In the genomic region with DNA sequence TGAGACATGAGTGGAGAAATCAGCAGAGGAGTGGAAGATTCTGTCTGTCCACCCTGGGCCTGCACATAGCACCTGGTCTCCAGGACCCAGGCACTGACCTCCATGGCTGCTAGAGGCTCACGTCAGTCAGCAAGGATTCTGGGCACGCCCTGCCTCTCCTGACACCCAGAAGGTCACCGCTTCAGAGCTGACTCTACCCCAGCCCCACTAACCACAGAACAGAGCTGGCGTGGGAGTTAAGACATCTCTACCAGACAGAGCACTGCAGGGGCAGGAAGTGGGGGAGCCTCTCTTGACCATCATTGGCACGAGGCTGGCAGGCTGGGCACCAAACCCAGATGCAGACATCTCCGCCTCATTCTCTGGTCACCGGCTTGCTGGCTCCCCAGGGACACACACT, we compare ENCODE assay signal across 8 cellular contexts. TPM values are rescaled to one million over a fixed set of nuclear protein-coding genes. Genes with fewer than 3 reads are reported as not detected.
DNase-seq lines count a peak whose midpoint lies in the region; ATAC-seq and TF ChIP-seq lines count a peak whose summit lies in the region.
"Had no signal": no experiment of that assay in that cellular context is flagged by ENCODE, and none has a peak within 500 bp of the region (broad histone marks: within the 10 kb centered on the region; RNA-seq: fewer than 3 reads in every experiment).

No MANE protein-coding gene starts in this region.

- H3K9me3 ChIP-seq in smooth muscle cell (replicated peaks; ENCODE audit: low read depth), result no peaks in the 10 kb centered on the region
- no peaks in the 10 kb centered on the region for H3K9me3 ChIP-seq in upper lobe of left lung

- peaks cover 27% of the 10 kb centered on the region for H3K4me1 Mint-ChIP-seq in activated T-helper 2 cell treated with anti-CD3 and anti-CD28 coated beads, Interferon-gamma antibody, Interleukin-2, Interleukin-4, amounts not matched to agents 10 μg/mL and 5 μg/mL and 100 μg/mL, durations not matched to agents 14 hours and 24 hours and 36 hours (ENCODE audit: low read depth)

- H3K9ac ChIP-seq in smooth muscle cell (ENCODE audit: low read depth), result no peak overlapping the region

- H3K27ac Mint-ChIP-seq in activated T-helper 2 cell treated with anti-CD3 and anti-CD28 coated beads, Interferon-gamma antibody, Interleukin-2, Interleukin-4, amounts not matched to agents 10 μg/mL and 5 μg/mL and 100 μg/mL, durations not matched to agents 14 hours and 24 hours and 36 hours, result peak overlapping the region; percentile 17

- no peaks in the 10 kb centered on the region for H3K36me3 ChIP-seq in smooth muscle cell (ENCODE audit: low read depth)
- no peaks in the 10 kb centered on the region for H3K36me3 ChIP-seq in upper lobe of left lung

- H3K36me3 Mint-ChIP-seq in activated T-helper 2 cell treated with anti-CD3 and anti-CD28 coated beads, Interferon-gamma antibody, Interleukin-2, Interleukin-4, amounts not matched to agents 10 μg/mL and 5 μg/mL and 100 μg/mL, durations not matched to agents 14 hours and 24 hours and 36 hours (ENCODE audit: low read depth), result peaks cover 50% of the 10 kb centered on the region

- H3K79me2 ChIP-seq in smooth muscle cell (ENCODE audit: low read depth), result peaks cover 6% of the 10 kb centered on the region

- in situ Hi-C loops in GM13977 (cut with MboI; ENCODE audit: low pct_unique_long_range_greater_than_20kb, low sequenced_read_pairs, unreplicated experiment), result no loop called here

- intact Hi-C loops in activated T-helper 2 cell treated with anti-CD3 and anti-CD28 coated beads, Interferon-gamma antibody, Interleukin-2, Interleukin-4, amounts not matched to agents 10 μg/mL and 5 μg/mL and 100 μg/mL, durations not matched to agents 14 hours and 24 hours and 36 hours (cut with micrococcal nuclease), result no loop called here

- H3K4me2 ChIP-seq in smooth muscle cell, result peak overlapping the region; percentile 48

- WGBS in smooth muscle cell (ENCODE audit: low lambda C conversion rate), result 54% methylated on average over 7 of the region's 7 CpGs
- WGBS in upper lobe of left lung, 2 donors, result 51 to 74% methylated on average over 4 to 7 of the region's 7 CpGs

- H3K9me3 Mint-ChIP-seq in activated T-helper 2 cell treated with anti-CD3 and anti-CD28 coated beads, Interferon-gamma antibody, Interleukin-2, Interleukin-4, amounts not matched to agents 10 μg/mL and 5 μg/mL and 100 μg/mL, durations not matched to agents 14 hours and 24 hours and 36 hours, result no peaks in the 10 kb centered on the region

- H3K27me3 ChIP-seq in smooth muscle cell (ENCODE audit: low read depth), result no peaks in the 10 kb centered on the region
- H3K27me3 ChIP-seq in upper lobe of left lung, result peaks cover 0 to 5% (median 0%) of the 10 kb centered on the region in 4 donors

- H3K27me3 Mint-ChIP-seq in activated T-helper 2 cell treated with anti-CD3 and anti-CD28 coated beads, Interferon-gamma antibody, Interleukin-2, Interleukin-4, amounts not matched to agents 10 μg/mL and 5 μg/mL and 100 μg/mL, durations not matched to agents 14 hours and 24 hours and 36 hours (ENCODE audit: low read depth), result no peaks in the 10 kb centered on the region

- no peak overlapping the region for H2AFZ ChIP-seq in smooth muscle cell (ENCODE audit: low read depth)

- H3K4me3 ChIP-seq in smooth muscle cell, result no peak overlapping the region
- peak overlapping the region in 2 of 4 donors; percentile 69 to 78 for H3K4me3 ChIP-seq in upper lobe of left lung

- peaks cover 16% of the 10 kb centered on the region for H4K20me1 ChIP-seq in smooth muscle cell (ENCODE audit: low read depth)

- peak overlapping the region; percentile 77 for H3K4me3 Mint-ChIP-seq in activated T-helper 2 cell treated with anti-CD3 and anti-CD28 coated beads, Interferon-gamma antibody, Interleukin-2, Interleukin-4, amounts not matched to agents 10 μg/mL and 5 μg/mL and 100 μg/mL, durations not matched to agents 14 hours and 24 hours and 36 hours (ENCODE audit: low read depth)

- peak; percentile 56 for DNase-seq in GM13977 (ENCODE audit: low spot score)
- no peak for DNase-seq in activated T-helper 2 cell treated with anti-CD3 and anti-CD28 coated beads, Interferon-gamma antibody, Interleukin-2, Interleukin-4, amounts not matched to agents 10 μg/mL and 5 μg/mL and 100 μg/mL, durations not matched to agents 14 hours and 24 hours and 36 hours (ENCODE audit: low spot score)
- DNase-seq in smooth muscle cell (lab: John Stamatoyannopoulos, UW; ENCODE audit: unreplicated experiment), result no peak
- no peak for DNase-seq in NCI-H446 treated with DMSO at 0.1 percent for 48 hours (lab: John Stamatoyannopoulos, UW)
- no peak for DNase-seq in Ammon's horn (ENCODE audit: low spot score)
- DNase-seq in upper lobe of left lung, result no peak
- DNase-seq: small intestine had no signal

- ATAC-seq in HG02870 (IDR thresholded peaks at IDR 0.05; ENCODE audit: unreplicated experiment) (peak; percentile 27), upper lobe of left lung (ENCODE audit: low FRiP score in 2 of 2) (no peak)

- TF ChIP-seq EP300 in upper lobe of left lung (IDR thresholded peaks at IDR 0.05), result no peak

- TF ChIP-seq POLR2A in upper lobe of left lung (IDR thresholded peaks at IDR 0.05), result no peak

- no peaks in the 10 kb centered on the region for H3F3A ChIP-seq in smooth muscle cell (ENCODE audit: low read depth)

- H3K27ac ChIP-seq in smooth muscle cell (ENCODE audit: low read depth) (no peak overlapping the region), upper lobe of left lung (no peak overlapping the region)

- H3K4me1 ChIP-seq in smooth muscle cell (ENCODE audit: low read depth) (no peaks in the 10 kb centered on the region), upper lobe of left lung (peaks cover 7 to 31% (median 19%) of the 10 kb centered on the region in 4 donors)

- no peak for TF ChIP-seq CTCF in GM13977 (IDR thresholded peaks at IDR 0.05; ENCODE audit: extremely low read depth, insufficient read depth, missing control alignments)
- TF ChIP-seq CTCF in smooth muscle cell (IDR thresholded peaks at IDR 0.05; ENCODE audit: borderline replicate concordance, insufficient read depth, poor library complexity, severe bottlenecking), result no peak
- no peak for TF ChIP-seq CTCF in upper lobe of left lung (IDR thresholded peaks at IDR 0.05)

RNA-seq across cellular contexts. Expression of a gene that starts 3.0 kb away (rescaled TPM):
- total RNA-seq in activated T-helper 2 cell treated with anti-CD3 and anti-CD28 coated beads, Interferon-gamma antibody, Interleukin-2, Interleukin-4, amounts not matched to agents 10 μg/mL and 5 μg/mL and 100 μg/mL, durations not matched to agents 14 hours and 24 hours and 36 hours, result 108 and 112 TPM in 2 replicates
- total RNA-seq in smooth muscle cell (20.8 and 34.3 TPM in 2 replicates), upper lobe of left lung (10 to 100 TPM; 17.5 to 83.5 (median 36.5) TPM)
- 29.6 and 41.7 TPM in 2 replicates for polyA plus RNA-seq in smooth muscle cell

RNA-seq across cellular contexts. Expression of a gene that starts 54.7 kb away (rescaled TPM):
- total RNA-seq in activated T-helper 2 cell treated with anti-CD3 and anti-CD28 coated beads, Interferon-gamma antibody, Interleukin-2, Interleukin-4, amounts not matched to agents 10 μg/mL and 5 μg/mL and 100 μg/mL, durations not matched to agents 14 hours and 24 hours and 36 hours, result 4.9 and 6.1 TPM in 2 replicates
- total RNA-seq in smooth muscle cell, result 4.4 and 8.4 TPM in 2 replicates
- 1.4 and 2.2 TPM in 2 replicates for polyA plus RNA-seq in smooth muscle cell
- 10 to 100 TPM in 2 of 6 donors, 1 to 10 TPM in 4; 4.4 to 16.8 (median 7.7) TPM for total RNA-seq in upper lobe of left lung
